11 cellular contexts compared by ENCODE assay signal in the genomic region with DNA sequence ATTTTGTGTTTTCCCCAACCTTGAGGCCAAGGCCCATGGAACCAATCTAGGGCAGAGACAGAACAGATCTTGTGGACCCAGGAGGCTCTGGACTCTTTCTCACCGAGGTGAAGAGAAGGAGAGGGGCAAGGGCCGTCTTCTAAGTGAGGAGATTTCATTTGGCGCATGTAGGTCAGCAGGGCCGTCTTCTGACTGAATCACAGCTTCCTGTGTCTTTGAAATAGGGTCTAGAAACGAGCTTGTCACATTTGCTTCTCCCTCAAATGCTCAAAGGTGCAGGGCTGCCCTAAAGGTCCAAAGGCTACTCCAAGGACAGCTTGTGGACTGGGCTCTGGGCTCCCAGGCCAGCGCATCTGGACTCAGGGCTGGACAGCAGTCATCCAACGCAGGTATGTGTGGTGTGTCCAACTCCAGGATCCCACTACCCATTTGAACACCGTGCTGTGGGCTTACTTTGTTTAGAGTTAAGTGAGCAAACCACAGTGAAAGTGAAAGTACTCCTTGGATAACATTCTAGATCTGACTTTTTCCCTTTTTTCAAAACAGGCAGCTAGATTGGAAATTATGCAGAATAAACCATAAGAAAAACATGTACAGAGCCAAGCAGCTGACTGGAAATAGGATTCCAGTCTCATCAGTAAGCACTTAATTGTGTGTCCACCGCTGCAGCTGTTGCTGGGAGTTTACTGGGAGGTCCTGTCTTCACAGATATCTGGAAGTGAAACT.
DNase-seq lines count a peak whose midpoint lies in the region; ATAC-seq, FAIRE-seq and TF ChIP-seq lines count a peak whose summit lies in the region.
"Had no signal": no experiment of that assay in that cellular context is flagged by ENCODE, and none has a peak within 500 bp of the region (broad histone marks: within the 10 kb centered on the region; RNA-seq: fewer than 3 reads in every experiment).

No MANE protein-coding gene starts in this region.

- H3K79me2 ChIP-seq in HepG2 (ENCODE audit: insufficient read depth, low read length), result no peaks in the 10 kb centered on the region

- H3K9me3 ChIP-seq in HepG2 (ENCODE audit: low read length) (no peaks in the 10 kb centered on the region), subcutaneous abdominal adipose tissue (ENCODE audit: control insufficient read depth in 5 of 5, low read length in 5 of 5) (no peaks in the 10 kb centered on the region)

- intact Hi-C loops in activated CD4-positive, alpha-beta T cell treated with anti-CD3 and anti-CD28 coated beads, Interleukin-2, amount 10 ng/mL, durations not matched to agents 24 days and 14 days (cut with micrococcal nuclease), result no loop called here
- intact Hi-C loops in HepG2 (cut with micrococcal nuclease; ENCODE audit: unreplicated experiment), result no loop called here

- FAIRE-seq in HepG2 (lab: Jason Lieb, UNC), result no peak

- H3K36me3 Mint-ChIP-seq in activated CD4-positive, alpha-beta T cell treated with anti-CD3 and anti-CD28 coated beads, Interleukin-2, amount 10 ng/mL, durations not matched to agents 24 days and 14 days (ENCODE audit: low read depth), result no peaks in the 10 kb centered on the region
- no peaks in the 10 kb centered on the region for H3K36me3 Mint-ChIP-seq in activated T-helper 17 cell treated with anti-CD3 and anti-CD28 coated beads, Interleukin-2, amount 50 U/mL, for 72 hours (ENCODE audit: low read depth)

- H3K36me3 ChIP-seq in HepG2 (replicated peaks in 1 of 2; ENCODE audit: control insufficient read depth in 1 of 2, insufficient read depth in 2 of 2, low read length in 2 of 2) (no peaks in the 10 kb centered on the region), subcutaneous abdominal adipose tissue (ENCODE audit: control insufficient read depth in 5 of 5, insufficient read depth in 5 of 5, low read length in 5 of 5) (no peaks in the 10 kb centered on the region)

- H3K9ac ChIP-seq in HepG2 (ENCODE audit: insufficient read depth, low read depth, low read length) (no peak overlapping the region), subcutaneous abdominal adipose tissue (ENCODE audit: low read length in 5 of 5) (peak overlapping the region in 1 of 5 donors; percentile 47)

- ATAC-seq in activated T-helper 17 cell treated with anti-CD3 and anti-CD28 coated beads, Interleukin-2, amount 50 U/mL, for 72 hours (replicated peaks), result peak; percentile 87
- peak; percentile 35; the same call in 1 of the 3 replicates for ATAC-seq in HepG2
- no peak for ATAC-seq in GM21423 (IDR thresholded peaks at IDR 0.05; ENCODE audit: unreplicated experiment)

- 11% methylated on average over 5 of the region's 9 CpGs for WGBS in HepG2 (ENCODE audit: low lambda C conversion rate)

- DNase-seq in activated CD4-positive, alpha-beta T cell treated with anti-CD3 and anti-CD28 coated beads, Interleukin-2, amount 10 ng/mL, durations not matched to agents 24 days and 14 days, result peak; percentile 73
- no peak for DNase-seq in activated CD4-positive, alpha-beta T cell treated with anti-CD3 and anti-CD28 coated beads for 4 hours
- DNase-seq in HepG2 (ENCODE audit: low spot score) (no peak), EL (no peak), DMS79 (lab: John Stamatoyannopoulos, UW) (no peak)
- DNase-seq: KBM-7, NCI-H82, trophoblast cell had no signal

- H3K4me1 ChIP-seq in HepG2 (ENCODE audit: insufficient read depth, low read length) (no peaks in the 10 kb centered on the region), subcutaneous abdominal adipose tissue (ENCODE audit: control insufficient read depth in 5 of 5, insufficient read depth in 5 of 5, low read length in 5 of 5) (peaks cover 0 to 18% (median 12%) of the 10 kb centered on the region in 5 donors)

- no peak for TF ChIP-seq RAD21 in HepG2 (CRISPR knock-in tag; IDR thresholded peaks at IDR 0.05)

- no peak overlapping the region for H3K4me3 ChIP-seq in HepG2 (replicated peaks in 1 of 3; ENCODE audit: insufficient read depth in 1 of 3, low read depth in 2 of 3, low read length in 3 of 3)
- H3K4me3 ChIP-seq in subcutaneous abdominal adipose tissue (ENCODE audit: low read depth in 1 of 5, low read length in 5 of 5), result peak overlapping the region in 4 of 5 donors; percentile 12 to 42 (median 34)

- TF ChIP-seq CTCF in HepG2 (CRISPR knock-in tag; IDR thresholded peaks at IDR 0.05), result no peak

- no peak for TF ChIP-seq POLR2A in HepG2 (IDR thresholded peaks at IDR 0.05; ENCODE audit: insufficient read depth in 1 of 2, low read depth in 2 of 2, low read length in 2 of 2)

- H3K4me2 ChIP-seq in HepG2 (ENCODE audit: low read depth, low read length), result no peak overlapping the region

- BruUV-seq in HepG2 (replicated peaks; lab: Mats Ljungman, UMichigan), result no TSS peak

- TF ChIP-seq EP300 in HepG2 (IDR thresholded peaks at IDR 0.05; ENCODE audit: low read depth in 2 of 2, low read length in 2 of 2) (no peak), HepG2 (CRISPR knock-in tag; IDR thresholded peaks at IDR 0.05; ENCODE audit: borderline replicate concordance) (no peak)

- no peaks in the 10 kb centered on the region for H3K27me3 ChIP-seq in HepG2 (ENCODE audit: control insufficient read depth in 1 of 2, insufficient read depth in 2 of 2, low read length in 2 of 2)
- H3K27me3 ChIP-seq in subcutaneous abdominal adipose tissue (ENCODE audit: control insufficient read depth in 5 of 5, insufficient read depth in 4 of 5, low read length in 5 of 5), result no peaks in the 10 kb centered on the region

- peaks cover 3% of the 10 kb centered on the region for H3K27me3 Mint-ChIP-seq in activated CD4-positive, alpha-beta T cell treated with anti-CD3 and anti-CD28 coated beads, Interleukin-2, amount 10 ng/mL, durations not matched to agents 24 days and 14 days
- H3K27me3 Mint-ChIP-seq in activated T-helper 17 cell treated with anti-CD3 and anti-CD28 coated beads, Interleukin-2, amount 50 U/mL, for 72 hours, result peaks cover 4% of the 10 kb centered on the region

- no peak overlapping the region for H2AFZ ChIP-seq in HepG2 (ENCODE audit: low read length)

- POLR2A ChIA-PET in HepG2 (lab: Yijun Ruan, JAX), result no interaction called here

- peak overlapping the region; percentile 75 for H3K27ac Mint-ChIP-seq in activated CD4-positive, alpha-beta T cell treated with anti-CD3 and anti-CD28 coated beads, Interleukin-2, amount 10 ng/mL, durations not matched to agents 24 days and 14 days
- peak overlapping the region; percentile 51 for H3K27ac Mint-ChIP-seq in activated T-helper 17 cell treated with anti-CD3 and anti-CD28 coated beads, Interleukin-2, amount 50 U/mL, for 72 hours

- H3K27ac ChIP-seq in HepG2 (ENCODE audit: extremely low read length, insufficient read depth, low read length) (no peak overlapping the region), subcutaneous abdominal adipose tissue (ENCODE audit: low read depth, low read length) (no peak overlapping the region)

- CTCF ChIA-PET in HepG2 (lab: Yijun Ruan, JAX; ENCODE audit: low intra/inter-chr PET ratio, low total read pairs), result no interaction called here

- in situ Hi-C loops in HepG2 (cut with HindIII; ENCODE audit: extremely low pct_ligation_motif_present, low pct_unique_long_range_greater_than_20kb), result no loop called here

- no peaks in the 10 kb centered on the region for H3K9me3 Mint-ChIP-seq in activated CD4-positive, alpha-beta T cell treated with anti-CD3 and anti-CD28 coated beads, Interleukin-2, amount 10 ng/mL, durations not matched to agents 24 days and 14 days
- no peaks in the 10 kb centered on the region for H3K9me3 Mint-ChIP-seq in activated T-helper 17 cell treated with anti-CD3 and anti-CD28 coated beads, Interleukin-2, amount 50 U/mL, for 72 hours

- no peaks in the 10 kb centered on the region for H4K20me1 ChIP-seq in HepG2 (ENCODE audit: insufficient read depth, low read length)

- peaks cover 16% of the 10 kb centered on the region for H3K4me1 Mint-ChIP-seq in activated CD4-positive, alpha-beta T cell treated with anti-CD3 and anti-CD28 coated beads, Interleukin-2, amount 10 ng/mL, durations not matched to agents 24 days and 14 days
- H3K4me1 Mint-ChIP-seq in activated T-helper 17 cell treated with anti-CD3 and anti-CD28 coated beads, Interleukin-2, amount 50 U/mL, for 72 hours, result peaks cover 15% of the 10 kb centered on the region

- peak overlapping the region; percentile 64 for H3K4me3 Mint-ChIP-seq in activated CD4-positive, alpha-beta T cell treated with anti-CD3 and anti-CD28 coated beads, Interleukin-2, amount 10 ng/mL, durations not matched to agents 24 days and 14 days
- H3K4me3 Mint-ChIP-seq in activated T-helper 17 cell treated with anti-CD3 and anti-CD28 coated beads, Interleukin-2, amount 50 U/mL, for 72 hours, result peak overlapping the region; percentile 59

TF ChIP-seq in HepG2, 621 proteins besides CTCF, POLR2A, EP300 and RAD21 (continues in another document):
- TF ChIP-seq PBX3 (CRISPR knock-in tag; IDR thresholded peaks at IDR 0.05; ENCODE audit: borderline replicate concordance), result no peak
- no peak for TF ChIP-seq ZNF256 (CRISPR knock-in tag; conservative IDR thresholded peaks at IDR 0.05)
- TF ChIP-seq HIVEP1 (CRISPR knock-in tag; IDR thresholded peaks at IDR 0.05), result no peak
- no peak for TF ChIP-seq ZNF3 (CRISPR knock-in tag; IDR thresholded peaks at IDR 0.05)
- TF ChIP-seq ZNF780A (CRISPR knock-in tag; IDR thresholded peaks at IDR 0.05), result no peak
- no peak for TF ChIP-seq ZNF720 (CRISPR knock-in tag; IDR thresholded peaks at IDR 0.05)
- no peak for TF ChIP-seq ZNF614 (CRISPR knock-in tag; IDR thresholded peaks at IDR 0.05; ENCODE audit: borderline replicate concordance)
- TF ChIP-seq NR2C2 (CRISPR knock-in tag; IDR thresholded peaks at IDR 0.05; ENCODE audit: borderline replicate concordance), result no peak
- no peak for TF ChIP-seq NFE2L2 (IDR thresholded peaks at IDR 0.05; ENCODE audit: low read length)
- TF ChIP-seq NBN (conservative IDR thresholded peaks at IDR 0.05), result no peak
- no peak for TF ChIP-seq ZNF230 (CRISPR knock-in tag; IDR thresholded peaks at IDR 0.05)
- TF ChIP-seq ZNF709 (CRISPR knock-in tag; IDR thresholded peaks at IDR 0.05), result no peak
- no peak for TF ChIP-seq SATB2 (CRISPR knock-in tag; IDR thresholded peaks at IDR 0.05)
- no peak for TF ChIP-seq ZNF331 (CRISPR knock-in tag; IDR thresholded peaks at IDR 0.05)
- TF ChIP-seq KDM6A (CRISPR knock-in tag; IDR thresholded peaks at IDR 0.05; ENCODE audit: low read depth), result no peak

Comparison
In these comparisons a context has a peak if more than half of its experiments do, and no peak if none do; other contexts are left out.
1. H3K4me3 ChIP-seq: peak in subcutaneous abdominal adipose tissue (4 of 5); none in HepG2 (0 of 3).